ENCODE assay signal across 24 cellular contexts in genomic region chr15:57415559-57415958, GRCh38. TPM values are rescaled to one million over a fixed set of nuclear protein-coding genes. Genes with fewer than 3 reads are reported as not detected.
"Had no signal": no experiment of that assay in that cellular context is flagged by ENCODE, and none has a peak within 500 bp of the region (broad histone marks: within the 10 kb centered on the region; RNA-seq: fewer than 3 reads in every experiment).

No MANE protein-coding gene starts in this region.

- H3K27me3 ChIP-seq: gastrocnemius medialis, neural progenitor cell, spleen, upper lobe of right lung had no signal

- ATAC-seq: activated CD8-positive, alpha-beta memory T cell treated with anti-CD3 and anti-CD28 coated beads, Interleukin-2, amount 10 ng/mL, durations not matched to agents 7 days and 5 days; activated CD8-positive, alpha-beta T cell treated with anti-CD3 and anti-CD28 coated beads for 36 hours; esophagus mucosa; gastrocnemius medialis; lower lobe of right lung; naive thymus-derived CD8-positive, alpha-beta T cell; upper lobe of right lung had no signal

- H2AFZ ChIP-seq: neural progenitor cell had no signal

- H3K9me3 ChIP-seq: gastrocnemius medialis, lower lobe of right lung, spleen, thoracic aorta, upper lobe of right lung had no signal

- DNase-seq: activated CD4-positive, alpha-beta T cell treated with anti-CD3 and anti-CD28 coated beads, Interleukin-2, amount 10 ng/mL, durations not matched to agents 7 days and 5 days; activated CD4-positive, CD25-positive, alpha-beta regulatory T cell treated with anti-CD3 and anti-CD28 coated beads, Interleukin-2, amount 50 U/mL, for 72 hours; activated CD8-positive, alpha-beta memory T cell treated with anti-CD3 and anti-CD28 coated beads, Interleukin-2, amount 10 ng/mL, durations not matched to agents 7 days and 5 days; activated CD8-positive, alpha-beta T cell treated with anti-CD3 and anti-CD28 coated beads for 36 hours; activated effector memory CD4-positive, alpha-beta T cell treated with anti-CD3 and anti-CD28 coated beads, Interleukin-2, amount 50 U/mL, for 16 hours; activated naive CD4-positive, alpha-beta T cell treated with anti-CD3 and anti-CD28 coated beads, Interleukin-2, amount 10 ng/mL, durations not matched to agents 7 days and 5 days; activated T-cell treated with anti-CD3 and anti-CD28 coated beads for 4 hours; anterior cingulate cortex; central memory CD4-positive, alpha-beta T cell; dermis blood vessel endothelial cell; effector CD8-positive, alpha-beta T cell; lower lobe of right lung; naive thymus-derived CD8-positive, alpha-beta T cell; spleen; stimulated activated CD4-positive, alpha-beta T cell treated with anti-CD3 and anti-CD28 coated beads, Interleukin-4, amount 100 ng/mL, for 1 hour; stimulated activated naive CD4-positive, alpha-beta T cell; upper lobe of right lung had no signal

- H3K4me1 ChIP-seq: gastrocnemius medialis, lower lobe of right lung, spleen, upper lobe of right lung had no signal

- H3K9ac ChIP-seq: neural progenitor cell had no signal

- H3K27ac ChIP-seq: gastrocnemius medialis, lower lobe of right lung, neural progenitor cell, spleen, thoracic aorta, upper lobe of right lung, VCaP had no signal

- H3K4me3 ChIP-seq: gastrocnemius medialis, lower lobe of right lung, neural progenitor cell, spleen, thoracic aorta, upper lobe of right lung had no signal

- H3K36me3 ChIP-seq: gastrocnemius medialis, lower lobe of right lung, neural progenitor cell, spleen, thoracic aorta, upper lobe of right lung had no signal

- FAIRE-seq: endothelial cell of umbilical vein, islet of Langerhans had no signal

- H3K4me2 ChIP-seq: neural progenitor cell had no signal

RNA-seq across cellular contexts. Expression of gene CGNL1, which starts 39.3 kb away (rescaled TPM):
- total RNA-seq: activated CD4-positive, alpha-beta T cell treated with anti-CD3 and anti-CD28 coated beads, Interleukin-2, amount 10 ng/mL, durations not matched to agents 7 days and 5 days; activated CD8-positive, alpha-beta memory T cell treated with anti-CD3 and anti-CD28 coated beads, Interleukin-2, amount 10 ng/mL, durations not matched to agents 7 days and 5 days; activated CD8-positive, alpha-beta T cell treated with anti-CD3 and anti-CD28 coated beads for 36 hours; naive thymus-derived CD8-positive, alpha-beta T cell had no signal
- polyA plus RNA-seq: naive thymus-derived CD8-positive, alpha-beta T cell had no signal
